ENCODE assay signal across 17 cellular contexts in the genomic region with DNA sequence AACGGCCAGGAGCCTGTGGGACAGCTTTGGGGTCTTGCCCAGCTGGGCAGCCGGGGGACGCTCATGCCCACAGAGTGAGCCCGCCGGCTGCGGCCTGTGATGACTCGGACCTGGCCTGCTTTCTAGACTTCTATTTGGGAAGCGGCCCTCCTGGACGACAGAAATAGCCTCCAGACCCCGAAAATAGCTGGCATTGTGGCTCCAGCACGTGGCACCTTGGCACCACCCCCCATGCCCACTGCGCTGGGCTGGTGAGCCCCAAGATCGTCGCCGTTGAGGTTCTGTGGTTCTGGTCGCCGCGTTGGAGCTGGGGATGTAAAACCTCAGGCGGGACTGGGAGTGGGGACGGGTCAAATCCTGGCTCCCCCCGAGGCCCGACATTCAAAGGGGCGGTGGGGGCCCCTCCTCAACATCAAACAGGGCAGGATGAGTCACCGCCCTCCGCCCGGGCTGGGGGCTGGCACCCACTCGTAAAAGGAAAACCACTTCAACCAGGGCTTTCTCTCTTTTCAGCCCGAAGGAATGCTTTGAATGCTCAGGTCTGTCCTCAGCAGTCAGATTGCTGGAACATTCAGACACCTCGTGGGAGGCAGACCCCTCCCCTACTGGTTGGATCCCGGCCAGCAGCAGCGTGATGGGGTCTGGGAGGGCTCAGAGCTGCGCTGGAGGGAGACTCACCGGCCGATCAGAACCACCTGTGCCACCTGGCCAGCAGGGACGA. TPM values are rescaled to one million over a fixed set of nuclear protein-coding genes. Genes with fewer than 3 reads are reported as not detected.
DNase-seq lines count a peak whose midpoint lies in the region; FAIRE-seq and TF ChIP-seq lines count a peak whose summit lies in the region.
"Had no signal": no experiment of that assay in that cellular context is flagged by ENCODE, and none has a peak within 500 bp of the region (broad histone marks: within the 10 kb centered on the region; RNA-seq: fewer than 3 reads in every experiment).

No MANE protein-coding gene starts in this region.

- H3K4me1 ChIP-seq in cardiac muscle cell (ENCODE audit: low read depth) (peaks cover 13% of the 10 kb centered on the region), right atrium auricular region (peaks cover 0 to 16% of the 10 kb centered on the region in 2 donors)

- no peaks in the 10 kb centered on the region for H3K36me3 ChIP-seq in cardiac muscle cell
- H3K36me3 ChIP-seq in right atrium auricular region, result no peaks in the 10 kb centered on the region
- H3K36me3 ChIP-seq: gastrocnemius medialis had no signal

- H3K27ac ChIP-seq in cardiac muscle cell (peak overlapping the region; percentile 27), right atrium auricular region (peak overlapping the region; percentile 42 to 72)
- H3K27ac ChIP-seq: gastrocnemius medialis had no signal

- no peak overlapping the region for H3K4me3 ChIP-seq in cardiac muscle cell
- H3K4me3 ChIP-seq in right atrium auricular region, result no peak overlapping the region
- H3K4me3 ChIP-seq: gastrocnemius medialis had no signal

- FAIRE-seq in urothelium cell line (lab: Jason Lieb, UNC), result peak; percentile 52
- FAIRE-seq: keratinocyte, TTC549 had no signal

- no peaks in the 10 kb centered on the region for H3K27me3 ChIP-seq in cardiac muscle cell
- no peaks in the 10 kb centered on the region for H3K27me3 ChIP-seq in right atrium auricular region
- H3K27me3 ChIP-seq: gastrocnemius medialis had no signal

- DNase-seq in cardiac muscle cell (ENCODE audit: low read depth in 1 of 2, low spot score in 1 of 2), result peak in 1 of 2 donors; percentile 49
- DNase-seq in cardiac septum (ENCODE audit: low spot score), result no peak
- peak; percentile 57 for DNase-seq in M059J (ENCODE audit: low read depth)
- DNase-seq in right atrium auricular region (ENCODE audit: low spot score), result no peak
- peak; percentile 80 for DNase-seq in urothelium cell line (ENCODE audit: low spot score)
- DNase-seq in NCI-H187 (lab: John Stamatoyannopoulos, UW), result no peak
- DNase-seq in NCI-H510A (lab: John Stamatoyannopoulos, UW), result no peak
- DNase-seq: gastrocnemius medialis; GDM1; HCEC 1CT; NCI-H1105 treated with DMSO at 0.1 percent for 48 hours; NCI-H526 treated with DMSO at 0.1 percent for 48 hours; SIG-M5; stimulated activated CD4-positive, alpha-beta T cell treated with anti-CD3 and anti-CD28 coated beads, Interleukin-4, amount 100 ng/mL, for 24 hours; stimulated activated naive CD4-positive, alpha-beta T cell treated with Interleukin-2 at 50 U/mL for 16 hours had no signal

- intact Hi-C loops in cardiac septum (cut with DNase I), result no loop called here

- H3K9me3 ChIP-seq in cardiac muscle cell (ENCODE audit: low read depth) (no peaks in the 10 kb centered on the region), right atrium auricular region (no peaks in the 10 kb centered on the region)
- H3K9me3 ChIP-seq: gastrocnemius medialis had no signal

- TF ChIP-seq CTCF in cardiac muscle cell (IDR thresholded peaks at IDR 0.05; ENCODE audit: low read depth, low read length), result no peak
- no peak for TF ChIP-seq CTCF in right atrium auricular region (IDR thresholded peaks at IDR 0.05)

RNA-seq across cellular contexts. Expression of gene GADD45B, which starts 42.1 kb away (rescaled TPM):
- total RNA-seq in cardiac muscle cell (44.8 and 75.2 TPM in 2 replicates), cardiac septum (54.4 TPM), right atrium auricular region (100 to 1,000 TPM; 205 to 218 TPM)
- polyA plus RNA-seq in cardiac muscle cell, result 30.5 and 66.4 TPM in 2 replicates
- 38.8 and 54.0 TPM in 2 replicates for total RNA-seq in M059J (2014; rRNA removed; shearing (Covaris generic))

Comparison
In these comparisons a context has a peak if more than half of its experiments do, and no peak if none do; other contexts are left out.
1. DNase-seq: peak in M059J (single experiment) and urothelium cell line (single experiment); none in cardiac septum (single experiment), right atrium auricular region (single experiment), NCI-H187 (0 of 2) and NCI-H510A (single experiment).